ENCODE assay signal across 9 cellular contexts in the genomic region with DNA sequence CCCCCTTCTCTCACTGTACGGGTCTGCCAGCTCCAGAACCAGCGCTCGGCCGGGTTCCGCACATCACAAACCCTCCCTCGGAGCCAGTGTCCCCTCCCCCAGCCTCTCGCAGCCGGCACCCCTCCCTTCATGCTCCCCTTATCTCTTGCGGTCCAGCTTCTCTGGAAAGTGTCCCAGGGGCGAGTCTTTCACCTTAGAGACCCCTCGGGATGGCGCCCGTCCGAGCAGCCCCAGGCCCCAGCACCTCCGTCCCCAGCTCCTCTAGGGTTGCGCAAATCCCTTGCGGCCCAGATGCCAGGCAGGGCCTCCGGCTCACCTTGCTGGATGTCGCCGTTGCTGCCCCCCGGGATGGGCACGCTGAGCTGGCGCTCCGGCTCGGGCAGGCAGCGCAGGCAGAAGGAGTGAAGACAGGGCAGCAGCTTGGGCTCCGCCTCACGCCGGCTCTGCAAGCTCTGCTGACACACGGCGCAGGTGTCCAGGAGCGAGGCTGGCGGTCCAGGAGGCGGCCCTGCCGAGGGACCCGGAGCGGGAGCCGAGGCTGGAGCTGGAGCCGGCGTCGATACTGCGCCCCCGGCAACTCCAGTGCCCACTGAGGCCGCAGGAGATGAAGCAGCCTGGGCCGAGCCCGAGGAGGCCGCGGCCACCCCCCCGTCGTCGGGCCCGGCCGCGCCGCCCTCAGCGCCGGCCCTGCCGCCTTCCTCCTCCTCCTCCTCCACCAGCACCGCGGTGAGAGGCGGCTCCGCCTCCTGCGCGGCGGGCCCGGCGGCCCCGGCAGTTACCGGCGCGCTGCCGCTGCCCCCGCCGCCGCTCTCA. TPM values are rescaled to one million over a fixed set of nuclear protein-coding genes. Genes with fewer than 3 reads are reported as not detected.
A peak's percentile ranks its signal among the peaks of the same experiment; 100 is the strongest.
DNase-seq lines count a peak whose midpoint lies in the region; ATAC-seq, FAIRE-seq and TF ChIP-seq lines count a peak whose summit lies in the region.
"Had no signal": no experiment of that assay in that cellular context is flagged by ENCODE, and none has a peak within 500 bp of the region (broad histone marks: within the 10 kb centered on the region; RNA-seq: fewer than 3 reads in every experiment).

No MANE protein-coding gene starts in this region.

- H3K4me1 Mint-ChIP-seq in stimulated activated naive B cell treated with anti-CD40 and anti-IgM and Interleukin-4, amounts not matched to agents 10 μg/mL and 1 μg/mL and 100 μg/mL, for 72 hours: peaks cover 32 to 61% of the 10 kb centered on the region in 2 donors

- H3K4me3 ChIP-seq in NB4 (ENCODE audit: low read depth, low read length) (peak overlapping the region; percentile 80), H1 (ENCODE audit: extremely low read depth in 1 of 4, insufficient read depth in 2 of 4, low read depth in 3 of 4, low read length in 4 of 4) (peak overlapping the region; percentile 90 to 99 (median 95))

- H2BK5ac ChIP-seq in H1 (ENCODE audit: low read depth, low read length): peak overlapping the region; percentile 60; the same call in 1 of the 2 replicates

- peak overlapping the region; percentile 75 to 99 for H3K4me2 ChIP-seq in H1 (ENCODE audit: insufficient read depth in 1 of 2, low read depth in 2 of 2, low read length in 2 of 2)

- H3K14ac ChIP-seq in H1 (ENCODE audit: insufficient read length): no peak overlapping the region

- H3K9me3 ChIP-seq in H1 (ENCODE audit: insufficient read depth in 2 of 2, low read depth in 1 of 2, low read length in 1 of 2): no peaks in the 10 kb centered on the region

- peak; percentile 63 for ATAC-seq in HG02642 (IDR thresholded peaks at IDR 0.05; ENCODE audit: poor library complexity, unreplicated experiment)
- peak; percentile 51 to 66 for ATAC-seq in stimulated activated naive B cell treated with anti-CD40 and anti-IgM and Interleukin-4, amounts not matched to agents 10 μg/mL and 1 μg/mL and 100 μg/mL, for 72 hours (replicated peaks)

- TF ChIP-seq CTCF in NB4 (IDR thresholded peaks at IDR 0.05; ENCODE audit: low read depth, low read length) (no peak), H1 (IDR thresholded peaks at IDR 0.05; ENCODE audit: control extremely low read depth in 1 of 3, insufficient read depth in 1 of 3, low read depth in 1 of 3, low read length in 3 of 3) (no peak)

- WGBS in H1 (ENCODE audit: extremely low coverage in 1 of 2, insufficient coverage in 1 of 2, insufficient read length in 1 of 2, insufficient replicate concordance in 2 of 2, low coverage in 1 of 2, low lambda C conversion rate in 2 of 2, missing lambda C conversion rate in 1 of 2), 2 experiments: 1% methylated on average over 43 of the region's 75 CpGs; no CpG with 5 or more reads in 1 of the 2 experiments

- H3K23ac ChIP-seq in H1 (ENCODE audit: insufficient read length): no peak overlapping the region

- H3K36me3 ChIP-seq in H1 (ENCODE audit: control insufficient read depth in 2 of 4, insufficient read depth in 4 of 4, low read length in 3 of 4): peaks cover 0 to 8% (median 1%) of the 10 kb centered on the region in 4 experiments; a peak in 2 of 8 replicates

- TF ChIP-seq RAD21 in H1 (IDR thresholded peaks at IDR 0.05 in 1 of 2, conservative IDR thresholded peaks at IDR 0.05 in 1 of 2; ENCODE audit: low read depth in 2 of 2, low read length in 2 of 2): no peak

- peaks cover 11% of the 10 kb centered on the region for H3K79me1 ChIP-seq in H1 (ENCODE audit: low read depth, low read length)

- H2AFZ ChIP-seq in H1 (ENCODE audit: low read length): no peak overlapping the region

- H3K27ac Mint-ChIP-seq in stimulated activated naive B cell treated with anti-CD40 and anti-IgM and Interleukin-4, amounts not matched to agents 10 μg/mL and 1 μg/mL and 100 μg/mL, for 72 hours: peak overlapping the region; percentile 100

- DNase-seq in NCI-H1417 (lab: John Stamatoyannopoulos, UW) (peak in 2 of 3 experiments; percentile 77 to 82), NCI-H1417 treated with DMSO at 0.1 percent for 48 hours (lab: John Stamatoyannopoulos, UW) (no peak), NB4 (ENCODE audit: low read depth) (peak; percentile 57), H1 (ENCODE audit: low read depth in 1 of 2, low spot score in 2 of 2) (peak in 1 of 2 experiments; percentile 70), midbrain (lab: John Stamatoyannopoulos, UW) (peak; percentile 36)
- peak; percentile 40 for DNase-seq in activated CD4-positive, alpha-beta T cell treated with anti-CD3 and anti-CD28 coated beads, Interleukin-2, amount 50 U/mL, for 1 hour
- DNase-seq in stimulated activated naive B cell treated with anti-CD40 and anti-IgM and Interleukin-4, amounts not matched to agents 10 μg/mL and 1 μg/mL and 100 μg/mL, for 72 hours: peak; percentile 43

- H2BK12ac ChIP-seq in H1 (ENCODE audit: low read depth, low read length): peak overlapping the region; percentile 80; the same call in 1 of the 2 replicates

- TF ChIP-seq EP300 in H1 (IDR thresholded peaks at IDR 0.05; ENCODE audit: borderline replicate concordance in 1 of 2, low read depth in 2 of 2, low read length in 2 of 2): no peak

- TF ChIP-seq POLR2A in NB4 (IDR thresholded peaks at IDR 0.05; ENCODE audit: extremely low read depth, insufficient read length) (no peak), H1 (IDR thresholded peaks at IDR 0.05; ENCODE audit: control extremely low read depth in 1 of 2, low read depth in 2 of 2, low read length in 2 of 2) (no peak; a peak in 1 of 3 replicates)

- peak overlapping the region; percentile 81 for H3K56ac ChIP-seq in H1 (replicated peaks; ENCODE audit: insufficient read length, low read depth, low read length)

- H3K18ac ChIP-seq in H1 (ENCODE audit: extremely low read depth, low read length): peak overlapping the region; percentile 60

- peaks cover 7 to 28% of the 10 kb centered on the region in 2 donors for H3K36me3 Mint-ChIP-seq in stimulated activated naive B cell treated with anti-CD40 and anti-IgM and Interleukin-4, amounts not matched to agents 10 μg/mL and 1 μg/mL and 100 μg/mL, for 72 hours

- H2BK20ac ChIP-seq in H1 (ENCODE audit: low read length): no peak overlapping the region

- H4K5ac ChIP-seq in H1 (ENCODE audit: insufficient read length, low read depth, low read length): peak overlapping the region; percentile 2

- peak overlapping the region; percentile 91 for H3K27ac ChIP-seq in H1 (ENCODE audit: low read depth, low read length)

- no peaks in the 10 kb centered on the region for H3K9me3 Mint-ChIP-seq in stimulated activated naive B cell treated with anti-CD40 and anti-IgM and Interleukin-4, amounts not matched to agents 10 μg/mL and 1 μg/mL and 100 μg/mL, for 72 hours

- peak overlapping the region; percentile 96 for H4K8ac ChIP-seq in H1 (ENCODE audit: extremely low read depth, insufficient read depth, low read length)

- no peaks in the 10 kb centered on the region for H3K27me3 Mint-ChIP-seq in stimulated activated naive B cell treated with anti-CD40 and anti-IgM and Interleukin-4, amounts not matched to agents 10 μg/mL and 1 μg/mL and 100 μg/mL, for 72 hours

- POLR2A ChIA-PET in H1 (lab: Charles Lee; ENCODE audit: partially characterized antibody): interaction anchor here (0.6 to 4.1 kb wide), 20 partner anchors 10 to 247 kb away, joined by 3 to 19 read pairs (median 4); a partner anchor contains a TSS

- peaks cover 16 to 17% of the 10 kb centered on the region in 2 experiments for H4K20me1 ChIP-seq in H1 (replicated peaks in 1 of 2; ENCODE audit: control insufficient read depth in 1 of 2, insufficient read depth in 2 of 2, low read length in 2 of 2)

- H3K9ac ChIP-seq in H1 (replicated peaks in 1 of 4; ENCODE audit: extremely low read depth in 1 of 4, low read depth in 3 of 4, low read length in 3 of 4): peak overlapping the region; percentile 89 to 95 (median 91)

- H4K91ac ChIP-seq in H1 (replicated peaks; ENCODE audit: insufficient read length, low read length): peak overlapping the region; percentile 44

- H3K79me2 ChIP-seq in H1 (ENCODE audit: control insufficient read depth in 1 of 2, insufficient read depth in 2 of 2, low read length in 2 of 2): peaks cover 20 to 51% of the 10 kb centered on the region in 2 experiments

- CTCF ChIA-PET in H1 (lab: Charles Lee; ENCODE audit: partially characterized antibody): interaction anchor here (0.9 to 1.1 kb wide), 3 partner anchors 14 to 614 kb away, joined by 3 to 4 read pairs (median 3); no protein-coding TSS in a partner anchor

- H2AK5ac ChIP-seq in H1 (ENCODE audit: low read depth, low read length): peak overlapping the region; percentile 82; the same call in 1 of the 2 replicates

- no peak overlapping the region for H2BK15ac ChIP-seq in H1 (ENCODE audit: low read length)

- peaks cover 19% of the 10 kb centered on the region for H3K23me2 ChIP-seq in H1 (ENCODE audit: low read depth, low read length)

- peaks cover 0 to 5% (median 3%) of the 10 kb centered on the region in 4 experiments; a peak in 5 of 7 replicates for H3K4me1 ChIP-seq in H1 (replicated peaks in 1 of 4; ENCODE audit: control insufficient read depth in 3 of 4, insufficient read depth in 4 of 4, low read length in 3 of 4)

- no peak overlapping the region for H2BK120ac ChIP-seq in H1 (replicated peaks; ENCODE audit: low read depth, low read length)

- FAIRE-seq in H1 (lab: Jason Lieb, UNC): no peak
- FAIRE-seq: G401.6 had no signal

- H3K4ac ChIP-seq in H1 (replicated peaks; ENCODE audit: insufficient read length, low read depth, low read length): peak overlapping the region; percentile 75

- peak overlapping the region; percentile 84 to 95 for H3K4me3 Mint-ChIP-seq in stimulated activated naive B cell treated with anti-CD40 and anti-IgM and Interleukin-4, amounts not matched to agents 10 μg/mL and 1 μg/mL and 100 μg/mL, for 72 hours

- no peaks in the 10 kb centered on the region for H3K27me3 ChIP-seq in H1 (replicated peaks in 1 of 4; ENCODE audit: control insufficient read depth in 3 of 4, extremely low read depth in 1 of 4, insufficient read depth in 3 of 4, low read length in 3 of 4)

TF ChIP-seq in H1, 55 proteins besides CTCF, POLR2A, EP300 and RAD21 (continues in another document):
- TF ChIP-seq TEAD4 (IDR thresholded peaks at IDR 0.05; ENCODE audit: low read depth, low read length): no peak
- TF ChIP-seq CTBP2 (IDR thresholded peaks at IDR 0.05; ENCODE audit: borderline replicate concordance, insufficient read depth, insufficient read length, low read length): no peak
- peak; percentile 3; the same call in 1 of the 2 replicates for TF ChIP-seq TBP (IDR thresholded peaks at IDR 0.05; ENCODE audit: low read depth, low read length)
- TF ChIP-seq, protein P1, sequence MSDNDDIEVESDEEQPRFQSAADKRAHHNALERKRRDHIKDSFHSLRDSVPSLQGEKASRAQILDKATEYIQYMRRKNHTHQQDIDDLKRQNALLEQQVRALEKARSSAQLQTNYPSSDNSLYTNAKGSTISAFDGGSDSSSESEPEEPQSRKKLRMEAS (IDR thresholded peaks at IDR 0.05): no peak

RNA-seq across cellular contexts. Expression of a gene that starts 0.6 kb away (rescaled TPM):
- total RNA-seq in H1 (2021; fragmentation: NEBNext Ultra II Directional; extraction: Animal tissue kit (Norgen Biotek cat#: 25700)): 50.8 and 52.3 TPM in 2 replicates
- 14.2 and 17.1 TPM in 2 replicates for polyA plus RNA-seq in H1 (2011; rRNA removed)
- polyA plus RNA-seq in H1 (2011; cell fraction: cytosol; rRNA removed): 17.6 TPM
- polyA plus RNA-seq in H1 (2011; cell fraction: nucleus; rRNA removed): 34.3 TPM
- 27.7 to 34.0 TPM (median 30.7 TPM) in 4 replicates for polyA plus RNA-seq in H1 (2012, experiment 1 of 2)
- 2.5 TPM for polyA plus RNA-seq in H1 (2012, experiment 2 of 2)
- polyA plus RNA-seq in H1 (2013, experiment 1 of 2): 40.2 TPM
- polyA plus RNA-seq in H1 (2013, experiment 2 of 2): 40.9 TPM
- 60.3 and 90.3 TPM in 2 replicates for polyA minus RNA-seq in H1 (2011; rRNA and poly(A)+ RNA removed)
- polyA minus RNA-seq in H1 (2011; cell fraction: cytosol; rRNA and poly(A)+ RNA removed): 32.5 TPM
- polyA minus RNA-seq in H1 (2011; cell fraction: nucleus; rRNA and poly(A)+ RNA removed): 67.3 TPM
